ENCODE assay signal across 8 cellular contexts in genomic region chr1:67748630-67749029, GRCh38.
DNase-seq lines count a peak whose midpoint lies in the region; ATAC-seq and TF ChIP-seq lines count a peak whose summit lies in the region.

No MANE protein-coding gene starts in this region.

- peak in 1 of 2 experiments; percentile 54 for DNase-seq in SJCRH30
- no peak for DNase-seq in left cardiac atrium
- no peak for DNase-seq in suprapubic skin (ENCODE audit: low spot score in 2 of 2)
- no peak for DNase-seq in SIG-M5 (lab: John Stamatoyannopoulos, UW)
- DNase-seq in activated naive CD4-positive, alpha-beta T cell treated with anti-CD3 and anti-CD28 coated beads for 36 hours: no peak

- H3K27me3 ChIP-seq in SJCRH30: no peaks in the 10 kb centered on the region
- no peaks in the 10 kb centered on the region for H3K27me3 ChIP-seq in suprapubic skin

- H3K4me1 ChIP-seq in SJCRH30 (peaks cover 47% of the 10 kb centered on the region), suprapubic skin (peaks cover 58% of the 10 kb centered on the region)

- ATAC-seq in GM18870 (IDR thresholded peaks at IDR 0.05; ENCODE audit: unreplicated experiment): peak; percentile 89
- ATAC-seq in HG02885 (IDR thresholded peaks at IDR 0.05; ENCODE audit: poor library complexity, unreplicated experiment): peak; percentile 69
- ATAC-seq in left cardiac atrium: peak; percentile 75 to 85
- no peak for ATAC-seq in GM18519 (IDR thresholded peaks at IDR 0.05; ENCODE audit: low FRiP score, unreplicated experiment)

- CTCF ChIA-PET in activated naive CD4-positive, alpha-beta T cell treated with anti-CD3 and anti-CD28 coated beads for 36 hours (lab: Charles Lee): no interaction called here

- no peaks in the 10 kb centered on the region for H3K36me3 Mint-ChIP-seq in activated naive CD4-positive, alpha-beta T cell treated with anti-CD3 and anti-CD28 coated beads for 36 hours (ENCODE audit: low read depth)

- H3K4me3 Mint-ChIP-seq in activated naive CD4-positive, alpha-beta T cell treated with anti-CD3 and anti-CD28 coated beads for 36 hours: no peak overlapping the region

- H3K4me3 ChIP-seq in SJCRH30 (no peak overlapping the region), suprapubic skin (peak overlapping the region; percentile 10)

- no peak for TF ChIP-seq CTCF in suprapubic skin (IDR thresholded peaks at IDR 0.05)

- intact Hi-C loops in left cardiac atrium (cut with DNase I): no loop called here
- intact Hi-C loops in activated naive CD4-positive, alpha-beta T cell treated with anti-CD3 and anti-CD28 coated beads for 36 hours (cut with micrococcal nuclease): loop anchor here (2.0 kb wide), 1 partner anchor 26 kb away; no protein-coding TSS in a partner anchor

- H3K27ac ChIP-seq in SJCRH30: peak overlapping the region; percentile 0; the same call in 1 of the 2 replicates
- H3K27ac ChIP-seq in suprapubic skin: peak overlapping the region; percentile 89

- H3K36me3 ChIP-seq in SJCRH30 (no peaks in the 10 kb centered on the region), suprapubic skin (no peaks in the 10 kb centered on the region)

- no peaks in the 10 kb centered on the region for H3K27me3 Mint-ChIP-seq in activated naive CD4-positive, alpha-beta T cell treated with anti-CD3 and anti-CD28 coated beads for 36 hours (ENCODE audit: low read depth)

- TF ChIP-seq POLR2A in suprapubic skin (IDR thresholded peaks at IDR 0.05): no peak

- TF ChIP-seq EP300 in suprapubic skin (IDR thresholded peaks at IDR 0.05): no peak

- H3K9me3 ChIP-seq in SJCRH30 (replicated peaks): no peaks in the 10 kb centered on the region
- no peaks in the 10 kb centered on the region for H3K9me3 ChIP-seq in suprapubic skin

- WGBS in suprapubic skin: 10% methylated on average over 2 of the region's 2 CpGs

- no peak overlapping the region for H3K27ac Mint-ChIP-seq in activated naive CD4-positive, alpha-beta T cell treated with anti-CD3 and anti-CD28 coated beads for 36 hours

- no peaks in the 10 kb centered on the region for H3K9me3 Mint-ChIP-seq in activated naive CD4-positive, alpha-beta T cell treated with anti-CD3 and anti-CD28 coated beads for 36 hours

- H3K4me1 Mint-ChIP-seq in activated naive CD4-positive, alpha-beta T cell treated with anti-CD3 and anti-CD28 coated beads for 36 hours (ENCODE audit: low read depth): peaks cover 21% of the 10 kb centered on the region
